17 cellular contexts compared by ENCODE assay signal in the genomic region with DNA sequence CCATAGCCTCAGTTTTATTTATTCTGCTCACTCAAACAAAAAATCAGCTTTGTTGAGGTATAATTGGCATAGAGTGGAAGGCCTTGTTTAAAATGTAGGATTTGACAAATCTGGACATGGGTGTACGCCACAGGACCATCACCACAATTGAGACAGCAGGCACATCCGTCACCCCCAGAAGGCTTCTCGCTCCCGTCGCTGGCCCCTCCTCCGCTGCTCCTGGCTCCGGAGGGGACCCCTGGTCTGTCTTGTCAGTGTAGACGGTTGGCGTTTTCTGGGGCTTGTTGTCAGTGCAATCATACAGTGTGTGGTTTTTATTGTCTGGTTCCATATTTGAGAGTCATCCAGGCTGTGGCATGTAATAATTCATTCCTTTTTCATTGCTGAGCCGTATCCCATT.
"Had no signal": no experiment of that assay in that cellular context is flagged by ENCODE, and none has a peak within 500 bp of the region (broad histone marks: within the 10 kb centered on the region; RNA-seq: fewer than 3 reads in every experiment).

No MANE protein-coding gene starts in this region.

- H3K9me3 ChIP-seq: gastrocnemius medialis, heart right ventricle, upper lobe of left lung had no signal

- H3K4me3 Mint-ChIP-seq: activated naive CD8-positive, alpha-beta T cell treated with anti-CD3 and anti-CD28 coated beads for 36 hours; effector memory CD8-positive, alpha-beta T cell; stimulated activated naive CD8-positive, alpha-beta T cell treated with anti-CD3 and anti-CD28 coated beads, Interleukin-15, amount 100 ng/mL, for 72 hours; T-cell had no signal

- H3K27ac Mint-ChIP-seq: activated naive CD8-positive, alpha-beta T cell treated with anti-CD3 and anti-CD28 coated beads for 36 hours; activated T-helper 2 cell treated with anti-CD3 and anti-CD28 coated beads, Interferon-gamma antibody, Interleukin-2, Interleukin-4, amounts not matched to agents 10 μg/mL and 5 μg/mL and 100 μg/mL, durations not matched to agents 14 hours and 24 hours and 36 hours; effector memory CD8-positive, alpha-beta T cell; naive thymus-derived CD4-positive, alpha-beta T cell; stimulated activated naive CD8-positive, alpha-beta T cell treated with anti-CD3 and anti-CD28 coated beads, Interleukin-15, amount 100 ng/mL, for 72 hours; T-cell had no signal

- DNase-seq: activated CD4-positive, alpha-beta T cell treated with anti-CD3 and anti-CD28 coated beads, Interleukin-2, amount 50 U/mL, for 4 hours; activated naive CD8-positive, alpha-beta T cell treated with anti-CD3 and anti-CD28 coated beads for 36 hours; activated T-cell treated with anti-CD3 and anti-CD28 coated beads for 4 hours; brain microvascular endothelial cell; dermis blood vessel endothelial cell; effector memory CD8-positive, alpha-beta T cell; gastrocnemius medialis; heart right ventricle; mammary epithelial cell; naive thymus-derived CD4-positive, alpha-beta T cell; stimulated activated CD4-positive, alpha-beta T cell treated with anti-CD3 and anti-CD28 coated beads, Interleukin-1b, Interleukin-23, amount 100 ng/mL, for 48 hours; stimulated activated naive CD8-positive, alpha-beta T cell treated with anti-CD3 and anti-CD28 coated beads, Interleukin-15, amount 100 ng/mL, for 72 hours; T-cell; T1000 had no signal

- H3K4me1 ChIP-seq: gastrocnemius medialis, upper lobe of left lung had no signal

- H3K27me3 ChIP-seq: brain microvascular endothelial cell, heart right ventricle, upper lobe of left lung had no signal

- H3K27ac ChIP-seq: brain microvascular endothelial cell, epithelial cell of prostate, gastrocnemius medialis, heart right ventricle, upper lobe of left lung had no signal

- H3K9me3 Mint-ChIP-seq: activated naive CD8-positive, alpha-beta T cell treated with anti-CD3 and anti-CD28 coated beads for 36 hours; activated T-helper 2 cell treated with anti-CD3 and anti-CD28 coated beads, Interferon-gamma antibody, Interleukin-2, Interleukin-4, amounts not matched to agents 10 μg/mL and 5 μg/mL and 100 μg/mL, durations not matched to agents 14 hours and 24 hours and 36 hours; effector memory CD8-positive, alpha-beta T cell; naive thymus-derived CD4-positive, alpha-beta T cell; stimulated activated naive CD8-positive, alpha-beta T cell treated with anti-CD3 and anti-CD28 coated beads, Interleukin-15, amount 100 ng/mL, for 72 hours; T-cell had no signal

- H3K27me3 Mint-ChIP-seq: activated naive CD8-positive, alpha-beta T cell treated with anti-CD3 and anti-CD28 coated beads for 36 hours; effector memory CD8-positive, alpha-beta T cell; naive thymus-derived CD4-positive, alpha-beta T cell; stimulated activated naive CD8-positive, alpha-beta T cell treated with anti-CD3 and anti-CD28 coated beads, Interleukin-15, amount 100 ng/mL, for 72 hours; T-cell had no signal

- H3K36me3 ChIP-seq: brain microvascular endothelial cell, gastrocnemius medialis, upper lobe of left lung had no signal

- H3K4me3 ChIP-seq: gastrocnemius medialis, heart right ventricle, upper lobe of left lung had no signal

- H3K36me3 Mint-ChIP-seq: activated naive CD8-positive, alpha-beta T cell treated with anti-CD3 and anti-CD28 coated beads for 36 hours; T-cell had no signal
